1 cellular context compared by ENCODE assay signal in the genomic region with DNA sequence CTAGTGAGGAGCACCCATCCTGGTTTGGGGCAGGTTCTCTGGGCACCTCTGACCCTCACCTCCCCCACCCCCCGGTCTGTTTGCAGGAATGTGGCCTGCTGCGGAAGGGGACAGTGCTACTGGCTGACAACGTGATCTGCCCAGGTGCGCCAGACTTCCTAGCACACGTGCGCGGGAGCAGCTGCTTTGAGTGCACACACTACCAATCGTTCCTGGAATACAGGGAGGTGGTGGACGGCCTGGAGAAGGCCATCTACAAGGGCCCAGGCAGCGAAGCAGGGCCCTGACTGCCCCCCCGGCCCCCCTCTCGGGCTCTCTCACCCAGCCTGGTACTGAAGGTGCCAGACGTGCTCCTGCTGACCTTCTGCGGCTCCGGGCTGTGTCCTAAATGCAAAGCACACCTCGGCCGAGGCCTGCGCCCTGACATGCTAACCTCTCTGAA.
TF ChIP-seq lines count a peak whose summit lies in the region.

No MANE protein-coding gene starts in this region.

TF ChIP-seq in IMR-90, 13 proteins besides CTCF, POLR2A, EP300 and RAD21:
- no peak for TF ChIP-seq NFE2L2 (IDR thresholded peaks at IDR 0.05; ENCODE audit: low read depth, low read length)
- TF ChIP-seq, protein P1, sequence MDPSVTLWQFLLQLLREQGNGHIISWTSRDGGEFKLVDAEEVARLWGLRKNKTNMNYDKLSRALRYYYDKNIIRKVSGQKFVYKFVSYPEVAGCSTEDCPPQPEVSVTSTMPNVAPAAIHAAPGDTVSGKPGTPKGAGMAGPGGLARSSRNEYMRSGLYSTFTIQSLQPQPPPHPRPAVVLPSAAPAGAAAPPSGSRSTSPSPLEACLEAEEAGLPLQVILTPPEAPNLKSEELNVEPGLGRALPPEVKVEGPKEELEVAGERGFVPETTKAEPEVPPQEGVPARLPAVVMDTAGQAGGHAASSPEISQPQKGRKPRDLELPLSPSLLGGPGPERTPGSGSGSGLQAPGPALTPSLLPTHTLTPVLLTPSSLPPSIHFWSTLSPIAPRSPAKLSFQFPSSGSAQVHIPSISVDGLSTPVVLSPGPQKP (IDR thresholded peaks at IDR 0.05; ENCODE audit: borderline replicate concordance, low read depth, low read length) = no peak
TF ChIP-seq in IMR-90: peak in this region for 0.
